16 cellular contexts compared by ENCODE assay signal in the genomic region with DNA sequence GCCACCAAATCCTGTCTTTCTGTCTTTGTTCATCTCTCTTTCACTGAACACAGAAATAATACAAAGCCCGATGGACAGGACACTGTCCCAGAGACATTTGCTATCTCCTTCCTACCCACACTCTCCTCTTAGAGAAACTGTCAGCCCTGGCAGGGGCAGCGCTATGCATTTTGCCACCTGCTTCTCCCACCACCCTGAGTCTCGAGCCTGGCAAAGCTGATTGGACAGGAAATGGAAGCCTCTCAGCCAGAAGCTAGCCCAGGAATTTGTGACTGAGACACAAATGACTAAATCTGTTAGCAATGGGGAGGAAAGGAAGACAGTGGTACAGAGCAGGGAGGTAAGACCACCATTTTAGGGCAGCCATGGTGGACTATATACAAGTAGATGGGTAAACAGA. TPM values are rescaled to one million over a fixed set of nuclear protein-coding genes. Genes with fewer than 3 reads are reported as not detected.
"Had no signal": no experiment of that assay in that cellular context is flagged by ENCODE, and none has a peak within 500 bp of the region (broad histone marks: within the 10 kb centered on the region; RNA-seq: fewer than 3 reads in every experiment).

No MANE protein-coding gene starts in this region.

- DNase-seq: foreskin keratinocyte; immature natural killer cell; left cardiac atrium; left ventricle myocardium inferior; lower lobe of right lung; naive thymus-derived CD8-positive, alpha-beta T cell; posterior cingulate gyrus; stimulated activated CD4-positive, alpha-beta T cell treated with anti-CD3 and anti-CD28 coated beads, Interleukin-2, amount 100 ng/mL, for 24 hours; stimulated activated CD4-positive, alpha-beta T cell treated with anti-CD3 and anti-CD28 coated beads, Interleukin-4, amount 100 ng/mL, for 4 hours; stimulated activated naive B cell treated with anti-CD40 and anti-IgM and Interleukin-4, amounts not matched to agents 10 μg/mL and 1 μg/mL and 100 μg/mL, for 72 hours; stimulated activated naive CD8-positive, alpha-beta T cell treated with anti-CD3 and anti-CD28 coated beads, Interleukin-15, amount 100 ng/mL, for 72 hours; trophoblast cell had no signal

- H3K4me3 ChIP-seq: left ventricle myocardium inferior, lower lobe of right lung, skin epidermis had no signal

- H3K27ac Mint-ChIP-seq: dendritic cell treated with granulocyte-macrophage colony-stimulating factor and Interleukin-4, amounts not matched to agents 40 ng/mL and 50 ng/mL, for 4 days; immature natural killer cell; memory B cell; naive thymus-derived CD8-positive, alpha-beta T cell; stimulated activated naive B cell treated with anti-CD40 and anti-IgM and Interleukin-4, amounts not matched to agents 10 μg/mL and 1 μg/mL and 100 μg/mL, for 72 hours; stimulated activated naive CD8-positive, alpha-beta T cell treated with anti-CD3 and anti-CD28 coated beads, Interleukin-15, amount 100 ng/mL, for 72 hours had no signal

- H3K36me3 Mint-ChIP-seq: immature natural killer cell; memory B cell; naive thymus-derived CD8-positive, alpha-beta T cell; stimulated activated naive B cell treated with anti-CD40 and anti-IgM and Interleukin-4, amounts not matched to agents 10 μg/mL and 1 μg/mL and 100 μg/mL, for 72 hours had no signal

- H3K9me3 ChIP-seq: left ventricle myocardium inferior, lower lobe of right lung had no signal

- H3K36me3 ChIP-seq: left ventricle myocardium inferior, lower lobe of right lung had no signal

- ATAC-seq: foreskin keratinocyte; left cardiac atrium; lower lobe of right lung; naive thymus-derived CD8-positive, alpha-beta T cell; sciatic nerve; stimulated activated naive B cell treated with anti-CD40 and anti-IgM and Interleukin-4, amounts not matched to agents 10 μg/mL and 1 μg/mL and 100 μg/mL, for 72 hours; stimulated activated naive CD8-positive, alpha-beta T cell treated with anti-CD3 and anti-CD28 coated beads, Interleukin-15, amount 100 ng/mL, for 72 hours had no signal

- H3K9me3 Mint-ChIP-seq: dendritic cell treated with granulocyte-macrophage colony-stimulating factor and Interleukin-4, amounts not matched to agents 40 ng/mL and 50 ng/mL, for 4 days; immature natural killer cell; stimulated activated naive B cell treated with anti-CD40 and anti-IgM and Interleukin-4, amounts not matched to agents 10 μg/mL and 1 μg/mL and 100 μg/mL, for 72 hours; stimulated activated naive CD8-positive, alpha-beta T cell treated with anti-CD3 and anti-CD28 coated beads, Interleukin-15, amount 100 ng/mL, for 72 hours had no signal

- H3K27ac ChIP-seq: foreskin keratinocyte, left ventricle myocardium inferior, lower lobe of right lung, skin epidermis had no signal

- H3K4me3 Mint-ChIP-seq: dendritic cell treated with granulocyte-macrophage colony-stimulating factor and Interleukin-4, amounts not matched to agents 40 ng/mL and 50 ng/mL, for 4 days; immature natural killer cell; memory B cell; naive thymus-derived CD8-positive, alpha-beta T cell; stimulated activated naive B cell treated with anti-CD40 and anti-IgM and Interleukin-4, amounts not matched to agents 10 μg/mL and 1 μg/mL and 100 μg/mL, for 72 hours; stimulated activated naive CD8-positive, alpha-beta T cell treated with anti-CD3 and anti-CD28 coated beads, Interleukin-15, amount 100 ng/mL, for 72 hours had no signal

- H3K4me1 ChIP-seq: foreskin keratinocyte, left ventricle myocardium inferior, lower lobe of right lung had no signal

- H3K4me1 Mint-ChIP-seq: immature natural killer cell; memory B cell; naive thymus-derived CD8-positive, alpha-beta T cell; stimulated activated naive B cell treated with anti-CD40 and anti-IgM and Interleukin-4, amounts not matched to agents 10 μg/mL and 1 μg/mL and 100 μg/mL, for 72 hours; stimulated activated naive CD8-positive, alpha-beta T cell treated with anti-CD3 and anti-CD28 coated beads, Interleukin-15, amount 100 ng/mL, for 72 hours had no signal

RNA-seq across cellular contexts. Expression of gene GALNT18, which starts 14.9 kb away (rescaled TPM):
- total RNA-seq: naive thymus-derived CD8-positive, alpha-beta T cell had no signal
- polyA plus RNA-seq: naive thymus-derived CD8-positive, alpha-beta T cell had no signal
